ENCODE assay signal across 2 cellular contexts in the genomic region with DNA sequence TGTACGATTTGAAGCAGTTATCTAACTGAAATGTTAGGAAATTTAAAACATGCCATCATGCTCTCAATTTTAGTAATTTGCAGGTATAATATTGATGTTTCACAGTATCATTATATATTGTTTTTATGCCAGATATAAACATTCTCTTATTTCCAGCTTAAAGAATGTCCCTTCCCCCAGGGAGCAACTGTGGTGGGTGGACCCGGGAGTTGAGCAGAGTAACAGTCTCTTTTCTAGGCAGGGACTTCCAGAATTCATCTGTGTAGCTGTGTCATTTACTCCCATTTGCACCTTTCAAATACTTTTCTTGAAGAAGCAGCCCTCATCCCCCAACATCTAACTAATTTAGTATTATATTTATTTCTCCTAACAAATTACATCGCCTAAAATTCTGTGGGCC.
TF ChIP-seq lines count a peak whose summit lies in the region.

No MANE protein-coding gene starts in this region.

TF ChIP-seq in GM23338, 12 proteins besides CTCF, POLR2A, EP300 and RAD21:
- no peak for TF ChIP-seq ZNF114 (CRISPR knock-in tag; IDR thresholded peaks at IDR 0.05)
- TF ChIP-seq, protein P1, sequence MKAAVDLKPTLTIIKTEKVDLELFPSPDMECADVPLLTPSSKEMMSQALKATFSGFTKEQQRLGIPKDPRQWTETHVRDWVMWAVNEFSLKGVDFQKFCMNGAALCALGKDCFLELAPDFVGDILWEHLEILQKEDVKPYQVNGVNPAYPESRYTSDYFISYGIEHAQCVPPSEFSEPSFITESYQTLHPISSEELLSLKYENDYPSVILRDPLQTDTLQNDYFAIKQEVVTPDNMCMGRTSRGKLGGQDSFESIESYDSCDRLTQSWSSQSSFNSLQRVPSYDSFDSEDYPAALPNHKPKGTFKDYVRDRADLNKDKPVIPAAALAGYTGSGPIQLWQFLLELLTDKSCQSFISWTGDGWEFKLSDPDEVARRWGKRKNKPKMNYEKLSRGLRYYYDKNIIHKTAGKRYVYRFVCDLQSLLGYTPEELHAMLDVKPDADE (IDR thresholded peaks at IDR 0.05), result no peak
- TF ChIP-seq NANOG (IDR thresholded peaks at IDR 0.05; ENCODE audit: borderline replicate concordance), result no peak
- no peak for TF ChIP-seq ZNF331 (CRISPR knock-in tag; IDR thresholded peaks at IDR 0.05; ENCODE audit: low read depth)
- TF ChIP-seq POLR2AphosphoS5 (IDR thresholded peaks at IDR 0.05; ENCODE audit: low read depth), result no peak

TF ChIP-seq in H1, 55 proteins besides CTCF, POLR2A, EP300 and RAD21:
- TF ChIP-seq SIX5 (IDR thresholded peaks at IDR 0.05; ENCODE audit: low read depth, low read length) (no peak), KDM1A (IDR thresholded peaks at IDR 0.05; ENCODE audit: borderline replicate concordance, low read length) (no peak), GABPA (IDR thresholded peaks at IDR 0.05; ENCODE audit: borderline replicate concordance, insufficient read depth, low read length) (no peak), SIRT6 (IDR thresholded peaks at IDR 0.05; ENCODE audit: low read length) (no peak), RXRA (IDR thresholded peaks at IDR 0.05; ENCODE audit: insufficient read depth, low read depth, low read length) (no peak), BRCA1 (IDR thresholded peaks at IDR 0.05; ENCODE audit: low read depth, low read length) (no peak), FOSL1 (IDR thresholded peaks at IDR 0.05; ENCODE audit: insufficient read depth, low read depth, low read length) (no peak), ZNF274 (IDR thresholded peaks at IDR 0.05; ENCODE audit: borderline replicate concordance, extremely low read depth, low read length) (no peak)
- TF ChIP-seq, protein P2, sequence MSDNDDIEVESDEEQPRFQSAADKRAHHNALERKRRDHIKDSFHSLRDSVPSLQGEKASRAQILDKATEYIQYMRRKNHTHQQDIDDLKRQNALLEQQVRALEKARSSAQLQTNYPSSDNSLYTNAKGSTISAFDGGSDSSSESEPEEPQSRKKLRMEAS (IDR thresholded peaks at IDR 0.05), result no peak
